Comparison of ENCODE assay signal across 9 cellular contexts in genomic region chr6:132354517-132355167, GRCh38. TPM values are rescaled to one million over a fixed set of nuclear protein-coding genes. Genes with fewer than 3 reads are reported as not detected.
DNase-seq lines count a peak whose midpoint lies in the region; ATAC-seq and TF ChIP-seq lines count a peak whose summit lies in the region.
"Had no signal": no experiment of that assay in that cellular context is flagged by ENCODE, and none has a peak within 500 bp of the region (broad histone marks: within the 10 kb centered on the region; RNA-seq: fewer than 3 reads in every experiment).

No MANE protein-coding gene starts in this region.

- H3K4me1 ChIP-seq in IMR-90 (ENCODE audit: control insufficient read depth, insufficient read depth, low read length), result no peaks in the 10 kb centered on the region; the same call in 1 of the 2 replicates

- intact Hi-C loops in IMR-90 (cut with micrococcal nuclease), result loop anchor here (5.0 kb wide), 1 partner anchor 32 kb away; no protein-coding TSS in a partner anchor

- H2BK120ac ChIP-seq in IMR-90 (ENCODE audit: low read depth, low read length), result peak overlapping the region; percentile 46

- no peak overlapping the region for H2AFZ ChIP-seq in IMR-90 (replicated peaks; ENCODE audit: low read length, poor library complexity)

- H2BK20ac ChIP-seq in IMR-90 (ENCODE audit: low read depth, low read length), result peak overlapping the region; percentile 58; the same call in 1 of the 2 replicates

- no TSS peak for BruUV-seq in IMR-90 (replicated peaks; lab: Mats Ljungman, UMichigan)

- no peak overlapping the region for H3K4me2 ChIP-seq in IMR-90 (ENCODE audit: low read depth, low read length)

- dilution Hi-C loops in IMR-90 (cut with HindIII; ENCODE audit: low sequenced_read_pairs, unreplicated experiment), result no loop called here

- no peak overlapping the region for H4K91ac ChIP-seq in IMR-90 (ENCODE audit: insufficient read depth, low read depth, low read length)

- 100% methylated on average over 3 of the region's 7 CpGs; no CpG with 5 or more reads in 1 of the 2 experiments for WGBS in IMR-90 (ENCODE audit: extremely low coverage in 2 of 2, insufficient read length in 1 of 2), 2 experiments

- no peaks in the 10 kb centered on the region for H3K9me3 ChIP-seq in IMR-90 (ENCODE audit: control insufficient read depth, insufficient read depth, low read length)

- H3K36me3 ChIP-seq in IMR-90 (ENCODE audit: control insufficient read depth, insufficient read depth, low read length), result peaks cover 3% of the 10 kb centered on the region; the same call in 1 of the 2 replicates
- H3K36me3 ChIP-seq: cardiac muscle cell had no signal

- DNase-seq in ELR (ENCODE audit: low read depth), result peak; percentile 22
- no peak for DNase-seq in IMR-90
- DNase-seq in activated CD8-positive, alpha-beta memory T cell treated with anti-CD3 and anti-CD28 coated beads, Interleukin-2, amount 50 U/mL, for 4 hours, result peak; percentile 27
- peak in 9 of 10 donors; percentile 6 to 81 (median 50) for DNase-seq in naive thymus-derived CD8-positive, alpha-beta T cell
- DNase-seq in NCI-H2227 (lab: John Stamatoyannopoulos, UW; ENCODE audit: unreplicated experiment), result no peak

- no peak overlapping the region for H2BK5ac ChIP-seq in IMR-90 (ENCODE audit: low read depth, low read length, poor library complexity, severe bottlenecking)

- H3K56ac ChIP-seq in IMR-90 (ENCODE audit: extremely low read depth, insufficient read depth, low read length), result no peak overlapping the region

- H2BK15ac ChIP-seq in IMR-90 (ENCODE audit: low read depth, low read length), result 0 out of 3 replicates have a peak overlapping the region, but pooled peaks have one; percentile 78

- no peak overlapping the region; the same call in 1 of the 2 replicates for H2AK5ac ChIP-seq in IMR-90 (ENCODE audit: low read depth, low read length)

- H4K8ac ChIP-seq in IMR-90 (ENCODE audit: low read depth in 2 of 2, low read length in 2 of 2), result no peak overlapping the region; a peak in 1 of 4 replicates

- no peak overlapping the region for H3K9ac ChIP-seq in IMR-90 (ENCODE audit: low read depth, low read length)

- peak overlapping the region; percentile 9; the same call in 1 of the 2 replicates for H3K14ac ChIP-seq in IMR-90 (replicated peaks; ENCODE audit: low read depth, low read length)

- no peak for TF ChIP-seq RAD21 in IMR-90 (IDR thresholded peaks at IDR 0.05; ENCODE audit: low read length)

- H3K27ac ChIP-seq in IMR-90 (ENCODE audit: insufficient read depth, low read length), result no peak overlapping the region
- H3K27ac ChIP-seq: cardiac muscle cell had no signal

- peak overlapping the region; percentile 51; the same call in 1 of the 2 replicates for H3K4ac ChIP-seq in IMR-90 (ENCODE audit: low read depth, low read length)

- no peaks in the 10 kb centered on the region for H3K9me1 ChIP-seq in IMR-90 (ENCODE audit: insufficient read depth, low read length)

- H3K23ac ChIP-seq in IMR-90 (ENCODE audit: low read depth, low read length), result no peak overlapping the region

- peak overlapping the region in 9 of 10 donors; percentile 12 to 60 (median 35) for H3K4me3 Mint-ChIP-seq in naive thymus-derived CD8-positive, alpha-beta T cell

- no peaks in the 10 kb centered on the region for H3K79me1 ChIP-seq in IMR-90 (ENCODE audit: low read depth in 1 of 2, low read length in 2 of 2)

- H3K27ac Mint-ChIP-seq in naive thymus-derived CD8-positive, alpha-beta T cell, result peak overlapping the region in 6 of 10 donors; percentile 52 to 83 (median 66)

- no peaks in the 10 kb centered on the region for H3K27me3 ChIP-seq in IMR-90 (ENCODE audit: control insufficient read depth, insufficient read depth, low read length)
- H3K27me3 ChIP-seq: cardiac muscle cell had no signal

- ATAC-seq in IMR-90 (ENCODE audit: low read depth) (no peak), HG03135 (IDR thresholded peaks at IDR 0.05; ENCODE audit: unreplicated experiment) (no peak), GM19455 (IDR thresholded peaks at IDR 0.05; ENCODE audit: unreplicated experiment) (no peak), GM21515 (IDR thresholded peaks at IDR 0.05; ENCODE audit: unreplicated experiment) (no peak)
- peak; percentile 43 to 60 for ATAC-seq in naive thymus-derived CD8-positive, alpha-beta T cell

- peak overlapping the region; percentile 84 for H2AK9ac ChIP-seq in IMR-90 (replicated peaks; ENCODE audit: low read depth, low read length, poor library complexity)

- POLR2A ChIA-PET in IMR-90 (lab: Charles Lee; ENCODE audit: unreplicated experiment), result no interaction called here
- POLR2A ChIA-PET in naive thymus-derived CD8-positive, alpha-beta T cell (lab: Charles Lee), result interaction anchor here (0.6 kb wide), 1 partner anchor 29 kb away, joined by 3 read pairs; no protein-coding TSS in a partner anchor

- no peaks in the 10 kb centered on the region for H3K36me3 Mint-ChIP-seq in naive thymus-derived CD8-positive, alpha-beta T cell

- H4K20me1 ChIP-seq in IMR-90 (ENCODE audit: insufficient read depth, low read length), result no peaks in the 10 kb centered on the region

- H3K9me3 Mint-ChIP-seq in naive thymus-derived CD8-positive, alpha-beta T cell, result peaks cover 0 to 8% (median 0%) of the 10 kb centered on the region in 9 donors

- peaks cover 0 to 3% (median 0%) of the 10 kb centered on the region in 5 donors for H3K27me3 Mint-ChIP-seq in naive thymus-derived CD8-positive, alpha-beta T cell

- H3K4me1 Mint-ChIP-seq in naive thymus-derived CD8-positive, alpha-beta T cell, result peaks cover 14 to 61% (median 34%) of the 10 kb centered on the region in 4 donors

- no peak overlapping the region for H3K18ac ChIP-seq in IMR-90 (ENCODE audit: low read depth, low read length)

- no peak for TF ChIP-seq POLR2A in IMR-90 (IDR thresholded peaks at IDR 0.05; ENCODE audit: low read depth, low read length)

- no peak overlapping the region for H3K4me3 ChIP-seq in IMR-90 (ENCODE audit: insufficient read depth, low read depth, low read length)
- H3K4me3 ChIP-seq: cardiac muscle cell had no signal

- TF ChIP-seq CTCF in IMR-90 (conservative IDR thresholded peaks at IDR 0.05; ENCODE audit: low read depth, low read length), result no peak

- H4K5ac ChIP-seq in IMR-90 (ENCODE audit: low read depth, low read length), result no peak overlapping the region

- CTCF ChIA-PET in IMR-90 (lab: Yijun Ruan, JAX), result no interaction called here

- in situ Hi-C loops in IMR-90 (cut with MboI; ENCODE audit: low sequenced_read_pairs), result no loop called here

TF ChIP-seq in IMR-90, 13 proteins besides CTCF, POLR2A, EP300 and RAD21:
- TF ChIP-seq NFE2L2 (IDR thresholded peaks at IDR 0.05; ENCODE audit: low read depth, low read length), result peak; percentile 66
- no peak for TF ChIP-seq USF2 (IDR thresholded peaks at IDR 0.05; ENCODE audit: low read depth, low read length)
- no peak for TF ChIP-seq MXI1 (IDR thresholded peaks at IDR 0.05; ENCODE audit: borderline replicate concordance, low read depth, low read length)

RNA-seq across cellular contexts. Expression of gene MOXD1, which starts 46.6 kb away (rescaled TPM):
- 10.0 and 10.6 TPM in 2 replicates for total RNA-seq in IMR-90 (2012; rRNA removed)
- polyA plus RNA-seq in IMR-90 (2012; rRNA removed), result 16.5 and 19.4 TPM in 2 replicates
- polyA plus RNA-seq in IMR-90 (2012; cell fraction: cytosol; rRNA removed), result 9.7 and 11.3 TPM in 2 replicates
- 2.0 and 13.7 TPM in 2 replicates for polyA plus RNA-seq in IMR-90 (2012; cell fraction: nucleus; rRNA removed; ENCODE audit: low replicate concordance)
- under 1 TPM; 0.16 to 0.22 TPM for total RNA-seq in naive thymus-derived CD8-positive, alpha-beta T cell
- not detected for polyA plus RNA-seq in naive thymus-derived CD8-positive, alpha-beta T cell

Comparison
In these comparisons a context has a peak if more than half of its experiments do, and no peak if none do; other contexts are left out.
1. DNase-seq: peak in ELR (single experiment), activated CD8-positive, alpha-beta memory T cell treated with anti-CD3 and anti-CD28 coated beads, Interleukin-2, amount 50 U/mL, for 4 hours (single experiment) and naive thymus-derived CD8-positive, alpha-beta T cell (9 of 10); none in IMR-90 (single experiment) and NCI-H2227 (single experiment).
2. ATAC-seq: peak in naive thymus-derived CD8-positive, alpha-beta T cell (2 of 2); none in IMR-90 (single experiment), HG03135 (single experiment), GM19455 (single experiment) and GM21515 (single experiment).